29 cellular contexts compared by ENCODE assay signal in genomic region chr19:11033251-11033650, GRCh38.
"Had no signal": no experiment of that assay in that cellular context is flagged by ENCODE, and none has a peak within 500 bp of the region (broad histone marks: within the 10 kb centered on the region; RNA-seq: fewer than 3 reads in every experiment).

No MANE protein-coding gene starts in this region.

- H3K27ac Mint-ChIP-seq: activated CD4-positive, alpha-beta T cell treated with anti-CD3 and anti-CD28 coated beads, Interleukin-2, amount 10 ng/mL, durations not matched to agents 24 days and 14 days; activated CD8-positive, alpha-beta T cell treated with anti-CD3 and anti-CD28 coated beads, Interleukin-2, amount 10 ng/mL, durations not matched to agents 7 days and 5 days; activated naive CD8-positive, alpha-beta T cell treated with anti-CD3 and anti-CD28 coated beads for 36 hours had no signal

- DNase-seq: activated CD4-positive, alpha-beta T cell treated with anti-CD3 and anti-CD28 coated beads for 1 hour; activated CD4-positive, alpha-beta T cell treated with anti-CD3 and anti-CD28 coated beads, Interleukin-2, amount 10 ng/mL, durations not matched to agents 24 days and 14 days; activated CD4-positive, alpha-beta T cell treated with anti-CD3 and anti-CD28 coated beads, Interleukin-2, amount 50 U/mL, for 4 hours; activated CD4-positive, CD25-positive, alpha-beta regulatory T cell; activated CD8-positive, alpha-beta T cell treated with anti-CD3 and anti-CD28 coated beads, Interleukin-2, amount 10 ng/mL, durations not matched to agents 7 days and 5 days; activated effector memory CD4-positive, alpha-beta T cell treated with Interleukin-2 at 50 U/mL for 16 hours; activated naive CD4-positive, alpha-beta T cell treated with anti-CD3 and anti-CD28 coated beads, Interleukin-2, amount 50 U/mL, for 16 hours; activated naive CD8-positive, alpha-beta T cell treated with anti-CD3 and anti-CD28 coated beads for 36 hours; activated T-cell treated with anti-CD3 and anti-CD28 coated beads, Interleukin-2, amount 50 U/mL, for 48 hours; amniotic stem cell; MM.1S; MV-4-11; NCI-H1092; NCI-H1436 treated with DMSO at 0.1 percent for 48 hours; NCI-H1694 treated with DMSO at 0.1 percent for 48 hours; NCI-H2029; NCI-H345; NCI-H524 treated with DMSO at 0.1 percent for 48 hours; PC-3; Peyer's patch; RPMI8226; SIG-M5; T-helper 1 cell; T1000; WERI-Rb-1 had no signal

- H3K4me3 Mint-ChIP-seq: activated CD4-positive, alpha-beta T cell treated with anti-CD3 and anti-CD28 coated beads, Interleukin-2, amount 10 ng/mL, durations not matched to agents 24 days and 14 days; activated CD8-positive, alpha-beta T cell treated with anti-CD3 and anti-CD28 coated beads, Interleukin-2, amount 10 ng/mL, durations not matched to agents 7 days and 5 days; activated naive CD8-positive, alpha-beta T cell treated with anti-CD3 and anti-CD28 coated beads for 36 hours; central memory CD8-positive, alpha-beta T cell had no signal

- H3K27me3 Mint-ChIP-seq: activated CD4-positive, alpha-beta T cell treated with anti-CD3 and anti-CD28 coated beads, Interleukin-2, amount 10 ng/mL, durations not matched to agents 24 days and 14 days; activated naive CD8-positive, alpha-beta T cell treated with anti-CD3 and anti-CD28 coated beads for 36 hours; central memory CD8-positive, alpha-beta T cell had no signal

- H3K4me1 Mint-ChIP-seq: central memory CD8-positive, alpha-beta T cell had no signal

- H3K9me3 ChIP-seq: ascending aorta, Peyer's patch had no signal

- H3K9me3 Mint-ChIP-seq: activated CD4-positive, alpha-beta T cell treated with anti-CD3 and anti-CD28 coated beads, Interleukin-2, amount 10 ng/mL, durations not matched to agents 24 days and 14 days; activated naive CD8-positive, alpha-beta T cell treated with anti-CD3 and anti-CD28 coated beads for 36 hours; central memory CD8-positive, alpha-beta T cell had no signal

- ATAC-seq: activated CD8-positive, alpha-beta T cell treated with anti-CD3 and anti-CD28 coated beads, Interleukin-2, amount 10 ng/mL, durations not matched to agents 7 days and 5 days; PC-3; Right ventricle myocardium inferior; SK-N-SH treated with all-trans-retinoic acid at 6 μM for 48 hours had no signal
